In genomic region chr1:160797861-160798273, GRCh38 we compare ENCODE assay signal across 10 cellular contexts. TPM values are rescaled to one million over a fixed set of nuclear protein-coding genes. Genes with fewer than 3 reads are reported as not detected.
DNase-seq lines count a peak whose midpoint lies in the region; ATAC-seq and TF ChIP-seq lines count a peak whose summit lies in the region.
"Had no signal": no experiment of that assay in that cellular context is flagged by ENCODE, and none has a peak within 500 bp of the region (broad histone marks: within the 10 kb centered on the region; RNA-seq: fewer than 3 reads in every experiment).

No MANE protein-coding gene starts in this region.

- H3K9me3 Mint-ChIP-seq in activated naive CD8-positive, alpha-beta T cell treated with anti-CD3 and anti-CD28 coated beads, Interleukin-2, amount 50 U/mL, for 24 hours = no peaks in the 10 kb centered on the region
- H3K9me3 Mint-ChIP-seq in chondrocyte (ENCODE audit: low read depth) = no peaks in the 10 kb centered on the region

- peaks cover 70% of the 10 kb centered on the region for H3K4me1 Mint-ChIP-seq in activated naive CD8-positive, alpha-beta T cell treated with anti-CD3 and anti-CD28 coated beads, Interleukin-2, amount 50 U/mL, for 24 hours
- H3K4me1 Mint-ChIP-seq in chondrocyte (ENCODE audit: low read depth) = no peaks in the 10 kb centered on the region

- H3K27ac Mint-ChIP-seq in activated naive CD8-positive, alpha-beta T cell treated with anti-CD3 and anti-CD28 coated beads, Interleukin-2, amount 50 U/mL, for 24 hours = peak overlapping the region; percentile 90
- no peak overlapping the region for H3K27ac Mint-ChIP-seq in chondrocyte (ENCODE audit: unreplicated experiment)

- peak overlapping the region; percentile 84 for H3K4me3 Mint-ChIP-seq in activated naive CD8-positive, alpha-beta T cell treated with anti-CD3 and anti-CD28 coated beads, Interleukin-2, amount 50 U/mL, for 24 hours
- no peak overlapping the region for H3K4me3 Mint-ChIP-seq in chondrocyte (ENCODE audit: unreplicated experiment)

- ATAC-seq in HG03108 (IDR thresholded peaks at IDR 0.05; ENCODE audit: unreplicated experiment) = peak; percentile 25
- ATAC-seq in activated naive CD8-positive, alpha-beta T cell treated with anti-CD3 and anti-CD28 coated beads, Interleukin-2, amount 50 U/mL, for 24 hours = peak; percentile 39
- no peak for ATAC-seq in HG02973 (IDR thresholded peaks at IDR 0.05; ENCODE audit: unreplicated experiment)

- no peaks in the 10 kb centered on the region for H3K27me3 Mint-ChIP-seq in activated naive CD8-positive, alpha-beta T cell treated with anti-CD3 and anti-CD28 coated beads, Interleukin-2, amount 50 U/mL, for 24 hours
- H3K27me3 Mint-ChIP-seq in chondrocyte (ENCODE audit: low read depth) = peaks cover 7% of the 10 kb centered on the region

- H3K36me3 Mint-ChIP-seq in activated naive CD8-positive, alpha-beta T cell treated with anti-CD3 and anti-CD28 coated beads, Interleukin-2, amount 50 U/mL, for 24 hours (ENCODE audit: low read depth) = peaks cover 7% of the 10 kb centered on the region
- H3K36me3 Mint-ChIP-seq in chondrocyte (ENCODE audit: low read depth) = no peaks in the 10 kb centered on the region

- TF ChIP-seq CTCF in chondrocyte (IDR thresholded peaks at IDR 0.05) = no peak

- DNase-seq in activated CD4-positive, alpha-beta T cell treated with anti-CD3 and anti-CD28 coated beads for 48 hours = peak; percentile 75
- DNase-seq in activated naive CD8-positive, alpha-beta T cell treated with anti-CD3 and anti-CD28 coated beads, Interleukin-2, amount 50 U/mL, for 24 hours = peak; percentile 54
- DNase-seq in stimulated activated CD4-positive, alpha-beta T cell treated with anti-CD3 and anti-CD28 coated beads, Interleukin-4, amount 100 ng/mL, for 4 hours = peak; percentile 22 to 50
- no peak for DNase-seq in chondrocyte (ENCODE audit: low spot score)
- no peak for DNase-seq in NCI-H82 treated with DMSO at 0.1 percent for 48 hours (lab: John Stamatoyannopoulos, UW; ENCODE audit: unreplicated experiment)
- no peak for DNase-seq in NCI-H2171 (lab: John Stamatoyannopoulos, UW)
- DNase-seq: COR-L47, left ventricle myocardium inferior had no signal

RNA-seq across cellular contexts. Expression of gene LY9, which starts 1.9 kb away (rescaled TPM):
- not detected in 3 replicates for total RNA-seq in chondrocyte
- total RNA-seq: left ventricle myocardium inferior had no signal

RNA-seq across cellular contexts. Expression of gene SLAMF7, which starts 58.8 kb away (rescaled TPM):
- total RNA-seq in chondrocyte = not detected in 3 replicates

Comparison
In these comparisons a context has a peak if more than half of its experiments do, and no peak if none do; other contexts are left out.
1. DNase-seq: peak in activated CD4-positive, alpha-beta T cell treated with anti-CD3 and anti-CD28 coated beads for 48 hours (single experiment), activated naive CD8-positive, alpha-beta T cell treated with anti-CD3 and anti-CD28 coated beads, Interleukin-2, amount 50 U/mL, for 24 hours (single experiment) and stimulated activated CD4-positive, alpha-beta T cell treated with anti-CD3 and anti-CD28 coated beads, Interleukin-4, amount 100 ng/mL, for 4 hours (2 of 2); none in chondrocyte (single experiment), NCI-H82 treated with DMSO at 0.1 percent for 48 hours (single experiment) and NCI-H2171 (single experiment).